Comparison of ENCODE assay signal across 8 cellular contexts in the genomic region with DNA sequence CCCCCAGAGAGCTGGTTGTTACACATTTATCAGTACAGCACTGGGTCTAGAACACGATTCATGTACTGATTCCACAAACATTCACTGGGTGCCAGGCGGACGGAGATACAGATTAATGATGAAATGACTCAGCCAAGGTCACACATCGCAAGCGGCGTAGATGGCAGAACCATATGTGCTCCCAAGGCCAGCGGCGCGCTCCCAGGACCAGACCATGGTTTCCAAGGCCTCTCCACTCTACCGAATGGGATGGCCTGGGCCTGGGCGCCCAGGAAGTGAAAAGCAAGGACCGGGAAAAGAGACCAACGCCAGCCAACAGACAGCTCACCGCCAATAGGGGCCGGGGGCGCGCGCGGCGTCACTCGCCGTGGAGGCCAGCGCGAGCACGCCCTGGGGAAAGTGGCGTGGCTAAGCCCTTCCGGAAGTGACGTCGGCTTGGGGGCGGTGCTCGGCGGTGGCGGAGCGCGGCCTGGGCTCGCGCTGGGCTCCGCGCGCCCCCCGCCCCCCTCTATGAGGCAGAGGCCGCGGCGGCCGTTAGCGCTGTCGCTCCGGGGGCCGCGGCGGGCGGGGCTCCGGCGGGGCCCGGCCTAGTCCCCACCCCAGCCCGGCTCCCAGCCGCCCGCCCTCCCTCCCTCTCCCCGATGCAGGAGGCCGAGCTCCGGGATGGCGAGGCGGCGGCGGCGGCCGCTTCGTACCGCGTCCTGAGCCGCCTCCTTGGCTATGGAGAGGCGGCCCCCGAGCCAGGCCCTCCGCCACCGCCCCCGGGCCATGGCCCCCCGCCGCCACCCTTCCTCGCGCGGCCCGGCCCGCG. TPM values are rescaled to one million over a fixed set of nuclear protein-coding genes. Genes with fewer than 3 reads are reported as not detected.
DNase-seq lines count a peak whose midpoint lies in the region; ATAC-seq and TF ChIP-seq lines count a peak whose summit lies in the region.

Gene SOCS7 (plus strand): TSS at position 433 of the 811 bp plus-strand sequence. CDS start 209 bp downstream, at position 642.

- peak within 1 kb of the TSS; percentile 70 to 81 for H3K9ac ChIP-seq in duodenal mucosa (ENCODE audit: low read depth in 1 of 2, low read length in 2 of 2)

- WGBS in lower leg skin, 2 donors = 3 to 4% methylated on average over 33 to 43 of the region's 84 CpGs

- TF ChIP-seq POLR2A in lower leg skin (IDR thresholded peaks at IDR 0.05) = no peak

- DNase-seq in NCI-H748 treated with DMSO at 0.1 percent for 48 hours (lab: John Stamatoyannopoulos, UW) = peak; percentile 80
- peak; percentile 94 to 95 for DNase-seq in activated CD4-positive, alpha-beta T cell treated with anti-CD3 and anti-CD28 coated beads, Interleukin-2, amount 50 U/mL, for 48 hours
- peak; percentile 78 to 98 for DNase-seq in lower leg skin (ENCODE audit: low spot score in 2 of 2)
- DNase-seq in stimulated activated CD4-positive, alpha-beta T cell treated with anti-CD3 and anti-CD28 coated beads, Interleukin-4, amount 100 ng/mL, for 4 hours = peak; percentile 89 to 97

- TF ChIP-seq CTCF in C4-2B (conservative IDR thresholded peaks at IDR 0.05) = no peak
- no peak for TF ChIP-seq CTCF in lower leg skin (IDR thresholded peaks at IDR 0.05)

- H3K4me1 ChIP-seq in duodenal mucosa (ENCODE audit: control insufficient read depth in 1 of 2, insufficient read depth in 2 of 2, low read length in 2 of 2) = peaks cover 15 to 29% of the 10 kb centered on the region in 2 donors

- no peaks in the 10 kb centered on the region for H3K36me3 ChIP-seq in duodenal mucosa (ENCODE audit: control insufficient read depth in 1 of 2, insufficient read depth in 2 of 2, low read length in 2 of 2)

- H3K27me3 ChIP-seq in duodenal mucosa (ENCODE audit: control insufficient read depth in 1 of 2, insufficient read depth in 2 of 2, low read length in 2 of 2) = no peaks in the 10 kb centered on the region

- intact Hi-C loops in lower leg skin (cut with DNase I; ENCODE audit: low total_unique reads) = loop anchor here (2.0 kb wide), 1 partner anchor 61 kb away; no protein-coding TSS in a partner anchor

- H3K27ac ChIP-seq in C4-2B (peak within 1 kb of the TSS; percentile 75), duodenal mucosa (ENCODE audit: low read depth, low read length) (peak within 1 kb of the TSS; percentile 68)

- H3K9me3 ChIP-seq in duodenal mucosa (ENCODE audit: control insufficient read depth in 1 of 2, low read length in 2 of 2) = no peaks in the 10 kb centered on the region

- H3K4me3 ChIP-seq in duodenal mucosa (ENCODE audit: low read depth in 1 of 2, low read length in 2 of 2) (peak within 1 kb of the TSS; percentile 78 to 84), lower leg skin (ENCODE audit: low read depth, poor library complexity, severe bottlenecking) (peak within 1 kb of the TSS; percentile 78)

- ATAC-seq in GM19395 (IDR thresholded peaks at IDR 0.05; ENCODE audit: unreplicated experiment) (peak; percentile 85), HG03558 (IDR thresholded peaks at IDR 0.05; ENCODE audit: extremely low read depth, unreplicated experiment) (peak; percentile 63)

RNA-seq across cellular contexts. Expression of gene SOCS7, which starts in this region (rescaled TPM):
- 10 to 100 TPM; 14.5 to 19.9 (median 19.3) TPM for total RNA-seq in lower leg skin

Comparison
In these comparisons a context has a peak if more than half of its experiments do, and no peak if none do; other contexts are left out.
1. Peak in every context shown above with its lines: DNase-seq, ATAC-seq, H3K4me3 ChIP-seq and H3K27ac ChIP-seq.